In the genomic region with DNA sequence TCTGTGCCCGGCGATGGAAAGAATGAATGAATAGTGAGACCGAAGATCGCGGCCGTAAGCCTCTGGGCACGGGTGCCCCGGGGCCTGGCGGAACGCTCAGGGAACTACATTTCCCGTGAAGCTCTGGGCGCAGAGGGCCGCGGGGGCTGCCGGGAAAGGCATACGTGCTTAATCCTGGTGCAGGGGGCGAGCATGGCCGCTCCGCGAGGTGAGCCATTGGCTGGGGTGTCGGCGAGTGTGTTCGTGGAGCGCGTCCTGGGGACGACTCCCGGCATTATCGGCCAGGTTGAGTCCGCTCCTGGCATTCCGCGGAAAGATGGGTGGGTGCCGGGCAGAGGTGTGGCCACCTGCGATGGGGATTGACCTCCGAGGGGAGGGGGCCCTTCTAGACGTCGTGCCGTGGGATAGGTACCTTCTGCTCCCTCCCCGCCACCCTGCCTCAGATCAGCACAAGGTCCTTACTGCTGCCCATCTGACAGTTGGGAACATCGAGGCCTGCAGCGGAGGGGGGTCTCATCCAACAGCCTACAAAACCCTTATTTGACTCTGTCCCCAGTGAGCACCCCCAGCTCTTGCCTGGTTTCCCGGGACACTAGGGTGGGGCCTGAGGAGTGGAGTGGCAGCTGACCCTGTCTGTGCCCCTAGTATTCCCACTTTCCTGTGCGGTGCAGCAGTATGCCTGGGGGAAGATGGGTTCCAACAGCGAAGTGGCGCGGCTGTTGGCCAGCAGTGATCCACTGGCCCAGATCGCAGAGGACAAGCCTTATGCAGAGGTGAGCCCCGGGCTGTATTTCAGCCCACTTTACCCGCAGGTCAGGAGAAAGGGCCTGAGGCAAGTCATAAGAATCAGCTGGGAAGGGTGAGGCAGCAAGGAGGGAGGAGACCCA, we compare ENCODE assay signal across 8 cellular contexts. TPM values are rescaled to one million over a fixed set of nuclear protein-coding genes. Genes with fewer than 3 reads are reported as not detected.
DNase-seq lines count a peak whose midpoint lies in the region; ATAC-seq and TF ChIP-seq lines count a peak whose summit lies in the region.

A gene with protein sequence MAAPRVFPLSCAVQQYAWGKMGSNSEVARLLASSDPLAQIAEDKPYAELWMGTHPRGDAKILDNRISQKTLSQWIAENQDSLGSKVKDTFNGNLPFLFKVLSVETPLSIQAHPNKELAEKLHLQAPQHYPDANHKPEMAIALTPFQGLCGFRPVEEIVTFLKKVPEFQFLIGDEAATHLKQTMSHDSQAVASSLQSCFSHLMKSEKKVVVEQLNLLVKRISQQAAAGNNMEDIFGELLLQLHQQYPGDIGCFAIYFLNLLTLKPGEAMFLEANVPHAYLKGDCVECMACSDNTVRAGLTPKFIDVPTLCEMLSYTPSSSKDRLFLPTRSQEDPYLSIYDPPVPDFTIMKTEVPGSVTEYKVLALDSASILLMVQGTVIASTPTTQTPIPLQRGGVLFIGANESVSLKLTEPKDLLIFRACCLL (plus strand): TSS at position 161 of the 887 bp plus-strand sequence. CDS start 32 bp downstream, at position 193.

- H3K9ac ChIP-seq in HUES64 (ENCODE audit: low read depth, low read length) = peak within 1 kb of the TSS; percentile 93

- H3K4me3 ChIP-seq in HUES64 (ENCODE audit: low read length) (peak within 1 kb of the TSS; percentile 75), PC-9 (peak within 1 kb of the TSS; percentile 70), epithelial cell of esophagus (ENCODE audit: low read length) (peak within 1 kb of the TSS; percentile 94), mononuclear cell (ENCODE audit: low read length) (peak within 1 kb of the TSS; percentile 61)

- H3K27me3 ChIP-seq in HUES64 (ENCODE audit: insufficient read depth, low read length) (no peaks in the 10 kb centered on the region), PC-9 (ENCODE audit: insufficient read depth, low read depth) (no peaks in the 10 kb centered on the region), mononuclear cell (ENCODE audit: insufficient read depth, low read length) (no peaks in the 10 kb centered on the region)

- no peaks in the 10 kb centered on the region for H3K9me2 ChIP-seq in PC-9 (ENCODE audit: insufficient read depth)

- H3K36me3 ChIP-seq in HUES64 (ENCODE audit: insufficient read depth, low read length) = peaks cover 28% of the 10 kb centered on the region
- no peaks in the 10 kb centered on the region for H3K36me3 ChIP-seq in PC-9 (ENCODE audit: low read depth)

- DNase-seq in COR-L47 (lab: John Stamatoyannopoulos, UW) = peak; percentile 76
- peak; percentile 63 to 77 for DNase-seq in PC-9
- peak; percentile 77 for DNase-seq in activated T-cell treated with anti-CD3 and anti-CD28 coated beads for 4 hours
- peak; percentile 78 for DNase-seq in epithelial cell of esophagus (ENCODE audit: low read depth)
- DNase-seq in stimulated activated CD8-positive, alpha-beta memory T cell treated with anti-CD3 and anti-CD28 coated beads, Interleukin-2, amount 100 ng/mL, for 48 hours (ENCODE audit: low read depth in 2 of 2) = peak; percentile 85 to 87

- WGBS in HUES64 = 3% methylated on average over 48 of the region's 48 CpGs

- H3K9me3 ChIP-seq in HUES64 (ENCODE audit: insufficient read depth, low read depth, low read length) = no peaks in the 10 kb centered on the region
- H3K9me3 ChIP-seq in PC-9 (ENCODE audit: insufficient read depth, low read depth) = no peaks in the 10 kb centered on the region
- H3K9me3 ChIP-seq in mononuclear cell (ENCODE audit: low read depth, low read length) = no peaks in the 10 kb centered on the region

- POLR2A ChIA-PET in PC-9 (lab: Charles Lee; ENCODE audit: unreplicated experiment) = interaction anchor here (0.6 kb wide), 1 partner anchor 26 kb away, joined by 4 read pairs; no protein-coding TSS in a partner anchor

- H3K4me1 ChIP-seq in HUES64 (ENCODE audit: insufficient read depth, low read length) = no peaks in the 10 kb centered on the region
- peaks cover 33% of the 10 kb centered on the region for H3K4me1 ChIP-seq in PC-9 (replicated peaks; ENCODE audit: insufficient read depth)
- H3K4me1 ChIP-seq in mononuclear cell (ENCODE audit: insufficient read depth, low read length) = peaks cover 56% of the 10 kb centered on the region

- H3K79me2 ChIP-seq in PC-9 (ENCODE audit: low read depth) = peaks cover 14% of the 10 kb centered on the region

- H4K20me1 ChIP-seq in PC-9 (ENCODE audit: insufficient read depth) = no peaks in the 10 kb centered on the region

- intact Hi-C loops in PC-9 (cut with micrococcal nuclease; ENCODE audit: unreplicated experiment) = no loop called here

- TF ChIP-seq CTCF in PC-9 (conservative IDR thresholded peaks at IDR 0.05) (no peak), epithelial cell of esophagus (IDR thresholded peaks at IDR 0.05; ENCODE audit: insufficient read depth, low read depth, low read length, missing control alignments) (no peak)

- H3K27ac ChIP-seq in HUES64 (ENCODE audit: low read depth, low read length) (no peak within 1 kb of the TSS), PC-9 (no peak within 1 kb of the TSS)

- no peaks in the 10 kb centered on the region; the same call in 1 of the 2 replicates for H3F3A ChIP-seq in PC-9 (ENCODE audit: insufficient read depth, low read depth)

- peak; percentile 77 for ATAC-seq in GM21360 (IDR thresholded peaks at IDR 0.05; ENCODE audit: unreplicated experiment)

- peak within 1 kb of the TSS; percentile 97 for H3K4me2 ChIP-seq in PC-9

- H2AFZ ChIP-seq in PC-9 = peak within 1 kb of the TSS; percentile 78

- CTCF ChIA-PET in PC-9 (lab: Charles Lee) = interaction anchor here (0.6 to 1.3 kb wide), 2 partner anchors 14 to 17 kb away, joined by 3 to 5 read pairs; a partner anchor contains a TSS

- TSS peak; percentile 67 for BruUV-seq in PC-9 (replicated peaks; lab: Mats Ljungman, UMichigan)

RNA-seq across cellular contexts. Expression of the gene that starts here (rescaled TPM):
- 22.5 TPM for polyA plus RNA-seq in HUES64 (2013, experiment 1 of 2)
- polyA plus RNA-seq in HUES64 (2013, experiment 2 of 2) = 29.9 TPM
- total RNA-seq in PC-9 (2021) (22.5 and 23.0 TPM in 2 replicates), mononuclear cell (26.0 TPM)
